1 cellular context compared by ENCODE assay signal in the genomic region with DNA sequence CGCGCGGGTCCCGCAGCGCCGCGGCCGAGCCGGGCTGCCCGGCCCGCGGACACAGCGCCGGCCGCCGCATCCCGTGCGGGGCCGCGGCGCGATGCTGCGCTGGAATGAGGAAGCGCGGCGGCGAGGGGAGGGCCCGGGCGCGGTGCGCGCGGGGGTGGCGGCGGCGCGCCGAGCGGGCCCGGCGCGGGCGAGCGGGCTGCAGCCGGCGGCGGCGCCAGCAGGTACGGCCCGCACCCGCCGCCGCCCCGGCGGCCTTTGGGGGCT.
TF ChIP-seq lines count a peak whose summit lies in the region.

No MANE protein-coding gene starts in this region.

TF ChIP-seq in GM12878, 131 proteins besides CTCF, POLR2A, EP300 and RAD21 (continued from another document):
- TF ChIP-seq, protein P1, sequence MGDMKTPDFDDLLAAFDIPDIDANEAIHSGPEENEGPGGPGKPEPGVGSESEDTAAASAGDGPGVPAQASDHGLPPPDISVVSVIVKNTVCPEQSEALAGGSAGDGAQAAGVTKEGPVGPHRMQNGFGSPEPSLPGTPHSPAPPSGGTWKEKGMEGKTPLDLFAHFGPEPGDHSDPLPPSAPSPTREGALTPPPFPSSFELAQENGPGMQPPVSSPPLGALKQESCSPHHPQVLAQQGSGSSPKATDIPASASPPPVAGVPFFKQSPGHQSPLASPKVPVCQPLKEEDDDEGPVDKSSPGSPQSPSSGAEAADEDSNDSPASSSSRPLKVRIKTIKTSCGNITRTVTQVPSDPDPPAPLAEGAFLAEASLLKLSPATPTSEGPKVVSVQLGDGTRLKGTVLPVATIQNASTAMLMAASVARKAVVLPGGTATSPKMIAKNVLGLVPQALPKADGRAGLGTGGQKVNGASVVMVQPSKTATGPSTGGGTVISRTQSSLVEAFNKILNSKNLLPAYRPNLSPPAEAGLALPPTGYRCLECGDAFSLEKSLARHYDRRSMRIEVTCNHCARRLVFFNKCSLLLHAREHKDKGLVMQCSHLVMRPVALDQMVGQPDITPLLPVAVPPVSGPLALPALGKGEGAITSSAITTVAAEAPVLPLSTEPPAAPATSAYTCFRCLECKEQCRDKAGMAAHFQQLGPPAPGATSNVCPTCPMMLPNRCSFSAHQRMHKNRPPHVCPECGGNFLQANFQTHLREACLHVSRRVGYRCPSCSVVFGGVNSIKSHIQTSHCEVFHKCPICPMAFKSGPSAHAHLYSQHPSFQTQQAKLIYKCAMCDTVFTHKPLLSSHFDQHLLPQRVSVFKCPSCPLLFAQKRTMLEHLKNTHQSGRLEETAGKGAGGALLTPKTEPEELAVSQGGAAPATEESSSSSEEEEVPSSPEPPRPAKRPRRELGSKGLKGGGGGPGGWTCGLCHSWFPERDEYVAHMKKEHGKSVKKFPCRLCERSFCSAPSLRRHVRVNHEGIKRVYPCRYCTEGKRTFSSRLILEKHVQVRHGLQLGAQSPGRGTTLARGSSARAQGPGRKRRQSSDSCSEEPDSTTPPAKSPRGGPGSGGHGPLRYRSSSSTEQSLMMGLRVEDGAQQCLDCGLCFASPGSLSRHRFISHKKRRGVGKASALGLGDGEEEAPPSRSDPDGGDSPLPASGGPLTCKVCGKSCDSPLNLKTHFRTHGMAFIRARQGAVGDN (IDR thresholded peaks at IDR 0.05), result no peak
- TF ChIP-seq CBX5 (IDR thresholded peaks at IDR 0.05; ENCODE audit: low read depth) (no peak), EED (IDR thresholded peaks at IDR 0.05; ENCODE audit: low read depth) (no peak), NR2F1 (conservative IDR thresholded peaks at IDR 0.05) (no peak), RB1 (IDR thresholded peaks at IDR 0.05; ENCODE audit: borderline replicate concordance) (no peak), EGR1 (IDR thresholded peaks at IDR 0.05; ENCODE audit: borderline replicate concordance in 1 of 2, low read depth in 2 of 2, low read length in 2 of 2) (peak in 1 of 2 experiments; percentile 59; a peak in 1 of 3 replicates), ZSCAN29 (IDR thresholded peaks at IDR 0.05) (no peak)
- TF ChIP-seq, protein P2, sequence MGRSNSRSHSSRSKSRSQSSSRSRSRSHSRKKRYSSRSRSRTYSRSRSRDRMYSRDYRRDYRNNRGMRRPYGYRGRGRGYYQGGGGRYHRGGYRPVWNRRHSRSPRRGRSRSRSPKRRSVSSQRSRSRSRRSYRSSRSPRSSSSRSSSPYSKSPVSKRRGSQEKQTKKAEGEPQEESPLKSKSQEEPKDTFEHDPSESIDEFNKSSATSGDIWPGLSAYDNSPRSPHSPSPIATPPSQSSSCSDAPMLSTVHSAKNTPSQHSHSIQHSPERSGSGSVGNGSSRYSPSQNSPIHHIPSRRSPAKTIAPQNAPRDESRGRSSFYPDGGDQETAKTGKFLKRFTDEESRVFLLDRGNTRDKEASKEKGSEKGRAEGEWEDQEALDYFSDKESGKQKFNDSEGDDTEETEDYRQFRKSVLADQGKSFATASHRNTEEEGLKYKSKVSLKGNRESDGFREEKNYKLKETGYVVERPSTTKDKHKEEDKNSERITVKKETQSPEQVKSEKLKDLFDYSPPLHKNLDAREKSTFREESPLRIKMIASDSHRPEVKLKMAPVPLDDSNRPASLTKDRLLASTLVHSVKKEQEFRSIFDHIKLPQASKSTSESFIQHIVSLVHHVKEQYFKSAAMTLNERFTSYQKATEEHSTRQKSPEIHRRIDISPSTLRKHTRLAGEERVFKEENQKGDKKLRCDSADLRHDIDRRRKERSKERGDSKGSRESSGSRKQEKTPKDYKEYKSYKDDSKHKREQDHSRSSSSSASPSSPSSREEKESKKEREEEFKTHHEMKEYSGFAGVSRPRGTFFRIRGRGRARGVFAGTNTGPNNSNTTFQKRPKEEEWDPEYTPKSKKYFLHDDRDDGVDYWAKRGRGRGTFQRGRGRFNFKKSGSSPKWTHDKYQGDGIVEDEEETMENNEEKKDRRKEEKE (IDR thresholded peaks at IDR 0.05), result no peak
